ENCODE assay signal across 11 cellular contexts in genomic region chrX:48492293-48492910, GRCh38. TPM values are rescaled to one million over a fixed set of nuclear protein-coding genes. Genes with fewer than 3 reads are reported as not detected.
DNase-seq lines count a peak whose midpoint lies in the region.
"Had no signal": no experiment of that assay in that cellular context is flagged by ENCODE, and none has a peak within 500 bp of the region (broad histone marks: within the 10 kb centered on the region; RNA-seq: fewer than 3 reads in every experiment).

No MANE protein-coding gene starts in this region.

- H3K4me3 ChIP-seq in neuronal stem cell (ENCODE audit: low read length in 2 of 2) = no peak overlapping the region
- H3K4me3 ChIP-seq in mesendoderm (ENCODE audit: low read length) = no peak overlapping the region

- peaks cover 11% of the 10 kb centered on the region for H3K4me1 Mint-ChIP-seq in dendritic cell treated with granulocyte-macrophage colony-stimulating factor and Interleukin-4, amounts not matched to agents 40 ng/mL and 50 ng/mL, for 4 days (ENCODE audit: low read depth)
- H3K4me1 Mint-ChIP-seq: activated CD4-positive, alpha-beta T cell treated with anti-CD3 and anti-CD28 coated beads, Interleukin-2, amount 10 ng/mL, durations not matched to agents 7 days and 5 days had no signal

- no peak overlapping the region for H2AK5ac ChIP-seq in neuronal stem cell (ENCODE audit: low read depth, low read length)
- H2AK5ac ChIP-seq in mesendoderm (ENCODE audit: low read length) = no peak overlapping the region

- no peaks in the 10 kb centered on the region for H3K9me3 ChIP-seq in neuronal stem cell (replicated peaks in 1 of 2; ENCODE audit: control insufficient read depth in 2 of 2, insufficient read depth in 1 of 2, low read depth in 1 of 2, low read length in 2 of 2)

- no peaks in the 10 kb centered on the region for H3K27me3 Mint-ChIP-seq in dendritic cell treated with granulocyte-macrophage colony-stimulating factor and Interleukin-4, amounts not matched to agents 40 ng/mL and 50 ng/mL, for 4 days
- H3K27me3 Mint-ChIP-seq: activated CD4-positive, alpha-beta T cell treated with anti-CD3 and anti-CD28 coated beads, Interleukin-2, amount 10 ng/mL, durations not matched to agents 7 days and 5 days; stimulated activated memory B cell treated with anti-CD40 and anti-IgM and Interleukin-4, amounts not matched to agents 10 μg/mL and 1 μg/mL and 100 μg/mL, for 72 hours had no signal

- H4K5ac ChIP-seq in mesendoderm (ENCODE audit: low read length) = no peak overlapping the region

- no peaks in the 10 kb centered on the region for H3K27me3 ChIP-seq in neuronal stem cell (ENCODE audit: control insufficient read depth in 3 of 3, insufficient read depth in 3 of 3, low read depth in 1 of 3, low read length in 3 of 3)
- H3K27me3 ChIP-seq in mesendoderm (ENCODE audit: insufficient read depth, low read length, poor library complexity) = no peaks in the 10 kb centered on the region

- H3K56ac ChIP-seq in mesendoderm (ENCODE audit: low read length) = no peak overlapping the region

- H2AFZ ChIP-seq in neuronal stem cell (ENCODE audit: low read length) = peak overlapping the region; percentile 43

- H4K8ac ChIP-seq in neuronal stem cell (ENCODE audit: low read depth, low read length) (no peak overlapping the region), mesendoderm (ENCODE audit: low read depth, low read length) (no peak overlapping the region)

- DNase-seq in ELR (ENCODE audit: low read depth) (peak; percentile 71), OCI-M1 (lab: John Stamatoyannopoulos, UW) (peak; percentile 35), neuronal stem cell (ENCODE audit: low spot score) (no peak), mucosa of gallbladder (ENCODE audit: low spot score) (no peak), activated gamma-delta T cell treated with Interleukin-2 at 50 U/mL for 16 hours (no peak), mesendoderm (no peak), RPMI8226 (no peak)
- DNase-seq: activated CD4-positive, alpha-beta T cell treated with anti-CD3 and anti-CD28 coated beads, Interleukin-2, amount 10 ng/mL, durations not matched to agents 7 days and 5 days; activated gamma-delta T cell had no signal

- no peak overlapping the region for H3K18ac ChIP-seq in neuronal stem cell (ENCODE audit: low read length)
- no peak overlapping the region for H3K18ac ChIP-seq in mesendoderm (ENCODE audit: low read length)

- no CpG with 5 or more reads among the region's 7 CpGs for WGBS in neuronal stem cell (ENCODE audit: extremely low coverage in 2 of 2, insufficient read length in 2 of 2, insufficient replicate concordance in 1 of 2), 2 donors
- WGBS in mesendoderm (ENCODE audit: extremely low coverage, insufficient coverage, low lambda C conversion rate) = no CpG with 5 or more reads among the region's 7 CpGs

- H3K4me3 Mint-ChIP-seq in dendritic cell treated with granulocyte-macrophage colony-stimulating factor and Interleukin-4, amounts not matched to agents 40 ng/mL and 50 ng/mL, for 4 days = no peak overlapping the region
- H3K4me3 Mint-ChIP-seq: activated CD4-positive, alpha-beta T cell treated with anti-CD3 and anti-CD28 coated beads, Interleukin-2, amount 10 ng/mL, durations not matched to agents 7 days and 5 days; stimulated activated memory B cell treated with anti-CD40 and anti-IgM and Interleukin-4, amounts not matched to agents 10 μg/mL and 1 μg/mL and 100 μg/mL, for 72 hours had no signal

- H3K9ac ChIP-seq in neuronal stem cell (ENCODE audit: low read depth, low read length, poor library complexity) (no peak overlapping the region), mesendoderm (ENCODE audit: low read length) (no peak overlapping the region)

- H3K36me3 Mint-ChIP-seq in dendritic cell treated with granulocyte-macrophage colony-stimulating factor and Interleukin-4, amounts not matched to agents 40 ng/mL and 50 ng/mL, for 4 days (ENCODE audit: low read depth) = peaks cover under 1% of the 10 kb centered on the region
- H3K36me3 Mint-ChIP-seq: stimulated activated memory B cell treated with anti-CD40 and anti-IgM and Interleukin-4, amounts not matched to agents 10 μg/mL and 1 μg/mL and 100 μg/mL, for 72 hours had no signal

- H2BK5ac ChIP-seq in neuronal stem cell (ENCODE audit: low read length) = no peak overlapping the region
- H2BK5ac ChIP-seq in mesendoderm (ENCODE audit: low read length) = no peak overlapping the region

- H4K91ac ChIP-seq in neuronal stem cell (ENCODE audit: low read depth, low read length, poor library complexity) = no peak overlapping the region

- H3K36me3 ChIP-seq in neuronal stem cell (replicated peaks in 1 of 2; ENCODE audit: control insufficient read depth in 2 of 2, insufficient read depth in 2 of 2, low read length in 2 of 2) (peaks cover 0 to 4% of the 10 kb centered on the region in 2 donors), mesendoderm (ENCODE audit: control insufficient read depth, insufficient read depth, low read length) (no peaks in the 10 kb centered on the region)

- H3K4ac ChIP-seq in neuronal stem cell (ENCODE audit: low read length) = no peak overlapping the region
- H3K4ac ChIP-seq in mesendoderm (ENCODE audit: low read depth, low read length) = no peak overlapping the region

- no peak overlapping the region for H2BK12ac ChIP-seq in neuronal stem cell (ENCODE audit: low read length)

- no peaks in the 10 kb centered on the region for H3K79me2 ChIP-seq in mesendoderm (ENCODE audit: control insufficient read depth, insufficient read depth, low read length)

- no peaks in the 10 kb centered on the region for H3K9me3 Mint-ChIP-seq in dendritic cell treated with granulocyte-macrophage colony-stimulating factor and Interleukin-4, amounts not matched to agents 40 ng/mL and 50 ng/mL, for 4 days
- H3K9me3 Mint-ChIP-seq: activated CD4-positive, alpha-beta T cell treated with anti-CD3 and anti-CD28 coated beads, Interleukin-2, amount 10 ng/mL, durations not matched to agents 7 days and 5 days; stimulated activated memory B cell treated with anti-CD40 and anti-IgM and Interleukin-4, amounts not matched to agents 10 μg/mL and 1 μg/mL and 100 μg/mL, for 72 hours had no signal

- H3K4me1 ChIP-seq in neuronal stem cell (ENCODE audit: control insufficient read depth in 2 of 2, insufficient read depth in 1 of 2, low read depth in 1 of 2, low read length in 2 of 2) (no peaks in the 10 kb centered on the region), mesendoderm (ENCODE audit: control insufficient read depth, low read depth, low read length) (no peaks in the 10 kb centered on the region)

- no peak overlapping the region for H3K14ac ChIP-seq in neuronal stem cell (ENCODE audit: low read length)

- H3K27ac ChIP-seq in neuronal stem cell (replicated peaks; ENCODE audit: low read length) = no peak overlapping the region
- H3K27ac ChIP-seq in mesendoderm (ENCODE audit: low read depth, low read length) = no peak overlapping the region

- intact Hi-C loops in dendritic cell treated with granulocyte-macrophage colony-stimulating factor and Interleukin-4, amounts not matched to agents 40 ng/mL and 50 ng/mL, for 4 days (cut with micrococcal nuclease) = no loop called here

- no peaks in the 10 kb centered on the region for H3K79me1 ChIP-seq in neuronal stem cell (ENCODE audit: low read depth, low read length)
- H3K79me1 ChIP-seq in mesendoderm (ENCODE audit: low read length) = no peaks in the 10 kb centered on the region

- H3K4me2 ChIP-seq in neuronal stem cell (ENCODE audit: insufficient read depth, low read length, poor library complexity, severe bottlenecking) (no peak overlapping the region), mesendoderm (ENCODE audit: low read length) (no peak overlapping the region)

- peak overlapping the region; percentile 75 for H3K27ac Mint-ChIP-seq in dendritic cell treated with granulocyte-macrophage colony-stimulating factor and Interleukin-4, amounts not matched to agents 40 ng/mL and 50 ng/mL, for 4 days
- H3K27ac Mint-ChIP-seq: activated CD4-positive, alpha-beta T cell treated with anti-CD3 and anti-CD28 coated beads, Interleukin-2, amount 10 ng/mL, durations not matched to agents 7 days and 5 days; stimulated activated memory B cell treated with anti-CD40 and anti-IgM and Interleukin-4, amounts not matched to agents 10 μg/mL and 1 μg/mL and 100 μg/mL, for 72 hours had no signal

- H2BK15ac ChIP-seq in neuronal stem cell (ENCODE audit: low read length) = no peak overlapping the region
- no peak overlapping the region for H2BK15ac ChIP-seq in mesendoderm (replicated peaks; ENCODE audit: low read depth)

- no peak overlapping the region for H2BK120ac ChIP-seq in neuronal stem cell (ENCODE audit: low read depth, low read length)
- no peak overlapping the region for H2BK120ac ChIP-seq in mesendoderm (ENCODE audit: low read depth, low read length)

- no peak overlapping the region for H3K23ac ChIP-seq in neuronal stem cell (ENCODE audit: low read depth, low read length, poor library complexity)
- no peak overlapping the region for H3K23ac ChIP-seq in mesendoderm (ENCODE audit: low read length)

RNA-seq across cellular contexts. Expression of gene PORCN, which starts 16.4 kb away (rescaled TPM):
- 12.1 TPM for polyA plus RNA-seq in neuronal stem cell (2013, experiment 1 of 2)
- polyA plus RNA-seq in neuronal stem cell (2013, experiment 2 of 2) = 11.9 TPM
- 11.8 TPM for total RNA-seq in mucosa of gallbladder
- 7.3 TPM for polyA plus RNA-seq in mesendoderm (2013, experiment 1 of 2)
- 6.8 TPM for polyA plus RNA-seq in mesendoderm (2013, experiment 2 of 2)

RNA-seq across cellular contexts. Expression of gene FTSJ1, which starts 16.4 kb away (rescaled TPM):
- polyA plus RNA-seq in neuronal stem cell (2013, experiment 1 of 2) = 30.5 TPM
- 30.8 TPM for polyA plus RNA-seq in neuronal stem cell (2013, experiment 2 of 2)
- total RNA-seq in mucosa of gallbladder = 24.6 TPM
- polyA plus RNA-seq in mesendoderm (2013, experiment 1 of 2) = 55.1 TPM
- polyA plus RNA-seq in mesendoderm (2013, experiment 2 of 2) = 54.7 TPM

RNA-seq across cellular contexts. Expression of gene SLC38A5, which starts 22.3 kb away (rescaled TPM):
- polyA plus RNA-seq in neuronal stem cell (2013, experiment 1 of 2) = 3.7 TPM
- polyA plus RNA-seq in neuronal stem cell (2013, experiment 2 of 2) = 4.0 TPM
- 3.8 TPM for total RNA-seq in mucosa of gallbladder
- 73.8 TPM for polyA plus RNA-seq in mesendoderm (2013, experiment 1 of 2)
- polyA plus RNA-seq in mesendoderm (2013, experiment 2 of 2) = 70.1 TPM

RNA-seq across cellular contexts. Expression of gene EBP, which starts 29.2 kb away (rescaled TPM):
- 106 TPM for polyA plus RNA-seq in neuronal stem cell (2013, experiment 1 of 2)
- 101 TPM for polyA plus RNA-seq in neuronal stem cell (2013, experiment 2 of 2)
- total RNA-seq in mucosa of gallbladder = 127 TPM
- 81.5 TPM for polyA plus RNA-seq in mesendoderm (2013, experiment 1 of 2)
- polyA plus RNA-seq in mesendoderm (2013, experiment 2 of 2) = 84.1 TPM

RNA-seq across cellular contexts. Expression of gene TBC1D25, which starts 47.1 kb away (rescaled TPM):
- polyA plus RNA-seq in neuronal stem cell (2013, experiment 1 of 2) = 5.8 TPM
- 5.4 TPM for polyA plus RNA-seq in neuronal stem cell (2013, experiment 2 of 2)
- 17.8 TPM for total RNA-seq in mucosa of gallbladder
- polyA plus RNA-seq in mesendoderm (2013, experiment 1 of 2) = 4.4 TPM
- polyA plus RNA-seq in mesendoderm (2013, experiment 2 of 2) = 4.6 TPM

Comparison
In these comparisons a context has a peak if more than half of its experiments do, and no peak if none do; other contexts are left out.
1. DNase-seq: peak in ELR (single experiment) and OCI-M1 (single experiment); none in neuronal stem cell (single experiment), mucosa of gallbladder (single experiment), activated gamma-delta T cell treated with Interleukin-2 at 50 U/mL for 16 hours (single experiment), mesendoderm (single experiment) and RPMI8226 (single experiment).